In the genomic region with DNA sequence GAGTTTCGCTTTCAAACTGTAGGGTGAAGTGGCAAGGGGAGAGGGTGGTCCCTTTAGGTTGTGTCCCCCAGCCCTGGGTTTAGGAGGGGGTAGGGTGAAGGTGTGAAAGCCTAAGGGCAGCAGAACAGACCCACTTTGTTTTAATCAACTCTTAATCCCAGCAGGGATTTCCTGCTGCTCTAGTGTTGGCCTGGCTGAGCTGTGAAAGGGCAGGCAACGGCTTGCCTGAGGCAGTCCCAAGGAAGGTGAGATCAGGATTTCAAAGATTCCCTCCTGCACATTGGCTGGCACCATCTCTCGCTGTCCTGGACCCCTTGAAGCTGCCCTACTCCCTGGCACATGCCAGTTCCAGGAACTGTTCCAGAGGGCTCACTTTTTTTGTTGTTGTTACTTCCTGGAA, we compare ENCODE assay signal across 22 cellular contexts.
"Had no signal": no experiment of that assay in that cellular context is flagged by ENCODE, and none has a peak within 500 bp of the region (broad histone marks: within the 10 kb centered on the region; RNA-seq: fewer than 3 reads in every experiment).

No MANE protein-coding gene starts in this region.

- H3K9me3 Mint-ChIP-seq: activated CD4-positive, alpha-beta memory T cell treated with anti-CD3 and anti-CD28 coated beads, Interleukin-2, amount 10 ng/mL, durations not matched to agents 7 days and 5 days had no signal

- H3K36me3 Mint-ChIP-seq: memory B cell, type B pancreatic cell had no signal

- H3K4me1 ChIP-seq: parathyroid adenoma, vagina had no signal

- H3K27me3 Mint-ChIP-seq: memory B cell had no signal

- H3K4me3 Mint-ChIP-seq: activated CD4-positive, alpha-beta memory T cell treated with anti-CD3 and anti-CD28 coated beads, Interleukin-2, amount 10 ng/mL, durations not matched to agents 7 days and 5 days; activated T-helper 1 cell treated with anti-CD3 and anti-CD28 coated beads, Interleukin-12 subunit alpha, Interleukin-12 subunit beta, Interleukin-2, Interleukin-4 antibody, amounts not matched to agents 30 ng/mL and 10 ng/mL and 1 ng/mL, durations not matched to agents 14 hours and 24 hours and 36 hours; brain; memory B cell; nephron; type B pancreatic cell had no signal

- H3K4me1 Mint-ChIP-seq: activated CD4-positive, alpha-beta memory T cell treated with anti-CD3 and anti-CD28 coated beads, Interleukin-2, amount 10 ng/mL, durations not matched to agents 7 days and 5 days; memory B cell had no signal

- H3K27me3 ChIP-seq: vagina had no signal

- H3K27ac Mint-ChIP-seq: activated CD4-positive, alpha-beta memory T cell treated with anti-CD3 and anti-CD28 coated beads, Interleukin-2, amount 10 ng/mL, durations not matched to agents 7 days and 5 days; activated T-helper 1 cell treated with anti-CD3 and anti-CD28 coated beads, Interleukin-12 subunit alpha, Interleukin-12 subunit beta, Interleukin-2, Interleukin-4 antibody, amounts not matched to agents 30 ng/mL and 10 ng/mL and 1 ng/mL, durations not matched to agents 14 hours and 24 hours and 36 hours; brain; memory B cell; nephron; type B pancreatic cell had no signal

- H3K9me3 ChIP-seq: thoracic aorta, vagina had no signal

- H3K36me3 ChIP-seq: thoracic aorta, vagina had no signal

- H3K27ac ChIP-seq: parathyroid adenoma, thoracic aorta, vagina had no signal

- H3K4me3 ChIP-seq: thoracic aorta, vagina had no signal

- DNase-seq: activated CD4-positive, alpha-beta memory T cell treated with anti-CD3 and anti-CD28 coated beads, Interleukin-2, amount 10 ng/mL, durations not matched to agents 7 days and 5 days; activated CD4-positive, alpha-beta T cell treated with anti-CD3 and anti-CD28 coated beads for 48 hours; activated gamma-delta T cell; activated naive CD4-positive, alpha-beta T cell treated with anti-CD3 and anti-CD28 coated beads, Interleukin-2, amount 50 U/mL, for 16 hours; activated T-cell treated with anti-CD3 and anti-CD28 coated beads for 4 hours; aorta; central memory CD4-positive, alpha-beta T cell; dermis blood vessel endothelial cell; effector CD8-positive, alpha-beta T cell; foreskin melanocyte; nucleus accumbens; right cardiac atrium; stimulated activated CD4-positive, alpha-beta T cell treated with anti-CD3 and anti-CD28 coated beads, Interleukin-4, amount 100 ng/mL, for 24 hours; stimulated activated naive CD4-positive, alpha-beta T cell treated with Interleukin-2 at 50 U/mL for 16 hours had no signal
